ENCODE assay signal across 17 cellular contexts in the genomic region with DNA sequence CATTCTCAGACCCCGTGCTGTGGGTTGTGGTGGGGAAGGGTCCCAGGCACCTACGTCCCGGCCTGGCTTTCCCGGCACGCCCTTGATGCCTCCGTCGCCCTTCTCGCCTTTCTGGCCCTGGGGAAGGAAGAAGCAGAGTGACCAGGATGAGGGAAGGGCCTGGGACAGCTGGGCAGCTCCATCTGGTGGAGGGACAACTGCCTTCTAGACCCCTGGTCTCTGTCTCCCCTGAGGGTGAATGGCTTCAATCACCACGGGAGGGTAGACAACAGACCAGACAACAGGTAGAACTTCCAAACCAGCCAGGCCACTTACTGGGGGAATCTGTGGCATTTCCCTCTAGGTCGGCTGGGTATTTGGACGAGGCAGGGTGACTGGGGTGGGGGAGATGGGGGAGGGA. TPM values are rescaled to one million over a fixed set of nuclear protein-coding genes. Genes with fewer than 3 reads are reported as not detected.
DNase-seq lines count a peak whose midpoint lies in the region; ATAC-seq, FAIRE-seq and TF ChIP-seq lines count a peak whose summit lies in the region.
"Had no signal": no experiment of that assay in that cellular context is flagged by ENCODE, and none has a peak within 500 bp of the region (broad histone marks: within the 10 kb centered on the region; RNA-seq: fewer than 3 reads in every experiment).

No MANE protein-coding gene starts in this region.

- CTCF ChIA-PET in IMR-90 (lab: Yijun Ruan, JAX) = no interaction called here
- CTCF ChIA-PET in K562 (lab: Yijun Ruan, JAX; ENCODE audit: low intra/inter-chr PET ratio) = no interaction called here

- H4K91ac ChIP-seq in IMR-90 (ENCODE audit: insufficient read depth, low read depth, low read length) = peak overlapping the region; percentile 81

- WGBS in IMR-90 (ENCODE audit: extremely low coverage in 2 of 2, insufficient read length in 1 of 2), 2 experiments = 89% methylated on average over 5 of the region's 11 CpGs; no CpG with 5 or more reads in 1 of the 2 experiments
- 1% methylated on average over 11 of the region's 11 CpGs for WGBS in K562 (ENCODE audit: insufficient coverage, low coverage, missing lambda C conversion rate)
- 79 to 88% (median 84%) methylated on average over 8 to 11 of the region's 11 CpGs for WGBS in ovary, 3 donors

- peaks cover 67% of the 10 kb centered on the region for H3K36me3 ChIP-seq in IMR-90 (ENCODE audit: control insufficient read depth, insufficient read depth, low read length)
- no peaks in the 10 kb centered on the region for H3K36me3 ChIP-seq in K562 (ENCODE audit: control insufficient read depth, insufficient read depth, low read length)
- H3K36me3 ChIP-seq in kidney (ENCODE audit: control insufficient read depth in 1 of 2, insufficient read depth in 2 of 2, low read length in 2 of 2) = no peaks in the 10 kb centered on the region
- no peaks in the 10 kb centered on the region for H3K36me3 ChIP-seq in ovary
- H3K36me3 ChIP-seq: BE2C had no signal

- POLR2A ChIA-PET in IMR-90 (lab: Charles Lee; ENCODE audit: unreplicated experiment) (no interaction called here), K562 (lab: Yijun Ruan, JAX) (interaction anchor here (0.6 to 1.4 kb wide), 5 partner anchors 8 to 959 kb away, joined by 3 to 5 read pairs (median 3); a partner anchor contains a TSS)

- peak overlapping the region; percentile 31; the same call in 1 of the 2 replicates for H4K5ac ChIP-seq in IMR-90 (ENCODE audit: low read depth, low read length)

- 0 out of 2 replicates have a peak, but pooled peaks have one; percentile 10 for TF ChIP-seq CTCF in IMR-90 (conservative IDR thresholded peaks at IDR 0.05; ENCODE audit: low read depth, low read length)
- peak; percentile 22 to 39 (median 33); a peak in 4 of 6 replicates for TF ChIP-seq CTCF in K562 (IDR thresholded peaks at IDR 0.05 in 2 of 3, conservative IDR thresholded peaks at IDR 0.05 in 1 of 3; ENCODE audit: insufficient read depth in 2 of 3, low read depth in 1 of 3, low read length in 3 of 3)
- TF ChIP-seq CTCF in kidney (IDR thresholded peaks at IDR 0.05; ENCODE audit: borderline replicate concordance, extremely low read depth, insufficient read depth) = no peak
- peak; percentile 21 for TF ChIP-seq CTCF in retinal pigment epithelial cell (conservative IDR thresholded peaks at IDR 0.05; ENCODE audit: low read depth, low read length)
- TF ChIP-seq CTCF in ovary (IDR thresholded peaks at IDR 0.05) = no peak

- H3K79me2 ChIP-seq in K562 (ENCODE audit: control insufficient read depth, insufficient read depth, low read length) = no peaks in the 10 kb centered on the region

- H3K4me3 ChIP-seq in IMR-90 (ENCODE audit: insufficient read depth, low read depth, low read length) (no peak overlapping the region), K562 (no peak overlapping the region), kidney (ENCODE audit: low read length in 2 of 2) (no peak overlapping the region), retinal pigment epithelial cell (ENCODE audit: low read length) (no peak overlapping the region), ovary (no peak overlapping the region)

- no peaks in the 10 kb centered on the region for H3K27me3 ChIP-seq in IMR-90 (ENCODE audit: control insufficient read depth, insufficient read depth, low read length)
- peaks cover 10 to 49% of the 10 kb centered on the region in 2 experiments; a peak in 4 of 5 replicates for H3K27me3 ChIP-seq in K562 (ENCODE audit: control insufficient read depth in 2 of 2, insufficient read depth in 2 of 2, low read length in 2 of 2)
- H3K27me3 ChIP-seq in ovary = no peaks in the 10 kb centered on the region
- H3K27me3 ChIP-seq: BE2C had no signal

- FAIRE-seq in K562 (lab: Jason Lieb, UNC) = no peak
- no peak for FAIRE-seq in kidney (lab: Jason Lieb, UNC)

- H3K9me3 ChIP-seq in IMR-90 (ENCODE audit: control insufficient read depth, insufficient read depth, low read length) (no peaks in the 10 kb centered on the region), K562 (replicated peaks; ENCODE audit: control insufficient read depth, insufficient read depth, low read depth, low read length) (no peaks in the 10 kb centered on the region), kidney (ENCODE audit: control insufficient read depth in 1 of 2, low read length in 2 of 2) (no peaks in the 10 kb centered on the region), ovary (no peaks in the 10 kb centered on the region)
- H3K9me3 ChIP-seq: BE2C had no signal

- no peak overlapping the region; the same call in 1 of the 2 replicates for H3K14ac ChIP-seq in IMR-90 (replicated peaks; ENCODE audit: low read depth, low read length)

- H3K23ac ChIP-seq in IMR-90 (ENCODE audit: low read depth, low read length) = 0 out of 2 replicates have a peak overlapping the region, but pooled peaks have one; percentile 27

- peak overlapping the region; percentile 32 for H3K27ac ChIP-seq in IMR-90 (ENCODE audit: insufficient read depth, low read length)
- H3K27ac ChIP-seq in K562 (ENCODE audit: extremely low read depth, low read depth, low read length) = no peak overlapping the region
- no peak overlapping the region for H3K27ac ChIP-seq in kidney (ENCODE audit: low read depth in 2 of 2, low read length in 2 of 2)
- peak overlapping the region in 1 of 2 donors; percentile 27 for H3K27ac ChIP-seq in ovary

- H3K4me2 ChIP-seq in IMR-90 (ENCODE audit: low read depth, low read length) = no peak overlapping the region
- H3K4me2 ChIP-seq in K562 (ENCODE audit: insufficient read depth, low read length) = no peak overlapping the region

- peak overlapping the region; percentile 48; the same call in 1 of the 3 replicates for H2BK15ac ChIP-seq in IMR-90 (ENCODE audit: low read depth, low read length)

- no peak overlapping the region for H3K9ac ChIP-seq in IMR-90 (ENCODE audit: low read depth, low read length)
- peak overlapping the region in 1 of 2 experiments; percentile 36; a peak in 1 of 4 replicates for H3K9ac ChIP-seq in K562 (ENCODE audit: insufficient read depth in 1 of 2, low read depth in 2 of 2, low read length in 2 of 2)
- no peak overlapping the region for H3K9ac ChIP-seq in kidney (ENCODE audit: low read length in 2 of 2)

- TF ChIP-seq RAD21 in IMR-90 (IDR thresholded peaks at IDR 0.05; ENCODE audit: low read length) = 0 out of 2 replicates have a peak, but pooled peaks have one; percentile 7
- peak in 1 of 2 experiments; percentile 40; a peak in 2 of 4 replicates for TF ChIP-seq RAD21 in K562 (CRISPR knock-in tag; conservative IDR thresholded peaks at IDR 0.05 in 1 of 2, IDR thresholded peaks at IDR 0.05 in 1 of 2)

- dilution Hi-C loops in IMR-90 (cut with HindIII; ENCODE audit: low sequenced_read_pairs, unreplicated experiment) = no loop called here

- peak overlapping the region; percentile 55 to 57; a peak in 2 of 4 replicates for H4K8ac ChIP-seq in IMR-90 (ENCODE audit: low read depth in 2 of 2, low read length in 2 of 2)

- no peak for ATAC-seq in IMR-90 (ENCODE audit: low read depth)
- peak; percentile 45 for ATAC-seq in K562
- ATAC-seq in GM18861 (IDR thresholded peaks at IDR 0.05; ENCODE audit: unreplicated experiment) = no peak
- ATAC-seq: Right ventricle myocardium inferior had no signal

- H2AK9ac ChIP-seq in IMR-90 (replicated peaks; ENCODE audit: low read depth, low read length, poor library complexity) = no peak overlapping the region

- in situ Hi-C loops in IMR-90 (cut with MboI; ENCODE audit: low sequenced_read_pairs) (no loop called here), K562 (cut with MboI) (no loop called here)

- H3K56ac ChIP-seq in IMR-90 (ENCODE audit: extremely low read depth, insufficient read depth, low read length) = no peak overlapping the region

- H2BK20ac ChIP-seq in IMR-90 (ENCODE audit: low read depth, low read length) = peak overlapping the region; percentile 78

- peak overlapping the region; percentile 44 for H3K18ac ChIP-seq in IMR-90 (ENCODE audit: low read depth, low read length)

- H2AFZ ChIP-seq in IMR-90 (replicated peaks; ENCODE audit: low read length, poor library complexity) = peak overlapping the region; percentile 34
- no peak overlapping the region for H2AFZ ChIP-seq in K562 (ENCODE audit: low read depth, low read length)

- H2BK5ac ChIP-seq in IMR-90 (ENCODE audit: low read depth, low read length, poor library complexity, severe bottlenecking) = peak overlapping the region; percentile 52

- no peak for TF ChIP-seq POLR2A in IMR-90 (IDR thresholded peaks at IDR 0.05; ENCODE audit: low read depth, low read length)
- no peak for TF ChIP-seq POLR2A in K562 (conservative IDR thresholded peaks at IDR 0.05)
- TF ChIP-seq POLR2A in ovary (IDR thresholded peaks at IDR 0.05) = no peak

- intact Hi-C loops in IMR-90 (cut with micrococcal nuclease) = no loop called here
- intact Hi-C loops in K562 (cut with micrococcal nuclease) = no loop called here
- intact Hi-C loops in kidney (cut with DNase I) = no loop called here
- intact Hi-C loops in ovary (cut with DNase I) = no loop called here

- H2AK5ac ChIP-seq in IMR-90 (ENCODE audit: low read depth, low read length) = peak overlapping the region; percentile 79

- peaks cover 11 to 63% of the 10 kb centered on the region in 2 experiments; a peak in 3 of 4 replicates for H3K79me1 ChIP-seq in IMR-90 (ENCODE audit: low read depth in 1 of 2, low read length in 2 of 2)

- H4K20me1 ChIP-seq in IMR-90 (ENCODE audit: insufficient read depth, low read length) (no peaks in the 10 kb centered on the region), K562 (replicated peaks; ENCODE audit: control insufficient read depth, insufficient read depth, low read length) (peaks cover 44% of the 10 kb centered on the region; the same call in 1 of the 2 replicates)

- H3K9me1 ChIP-seq in IMR-90 (ENCODE audit: insufficient read depth, low read length) (peaks cover 32% of the 10 kb centered on the region), K562 (ENCODE audit: control insufficient read depth, insufficient read depth, low read length) (no peaks in the 10 kb centered on the region)

- DNase-seq in IMR-90 (no peak), K562 (ENCODE audit: extremely low read depth in 1 of 4, low spot score in 3 of 4) (no peak), kidney (peak; percentile 35), retinal pigment epithelial cell (ENCODE audit: low read depth) (no peak), glomerular visceral epithelial cell (ENCODE audit: extremely low spot score) (no peak), ovary (no peak)
- DNase-seq: BE2C; CD4-positive, alpha-beta T cell; DMS53; H9; Karpas-422; MM.1S; NCI-H1092 treated with DMSO at 0.1 percent for 48 hours; NCI-H2081 treated with DMSO at 0.1 percent for 48 hours; NCI-H510A treated with DMSO at 0.1 percent for 48 hours had no signal

- BruUV-seq in IMR-90 (replicated peaks; lab: Mats Ljungman, UMichigan) = no TSS peak
- BruUV-seq in K562 (replicated peaks; lab: Mats Ljungman, UMichigan) = no TSS peak

- TF ChIP-seq EP300 in K562 (IDR thresholded peaks at IDR 0.05; ENCODE audit: low read length) (no peak), ovary (IDR thresholded peaks at IDR 0.05) (no peak)

- peak overlapping the region; percentile 89 for H3K4ac ChIP-seq in IMR-90 (ENCODE audit: low read depth, low read length)

- peak overlapping the region; percentile 100 for H2BK120ac ChIP-seq in IMR-90 (ENCODE audit: low read depth, low read length)

- H3K4me1 ChIP-seq in IMR-90 (ENCODE audit: control insufficient read depth, insufficient read depth, low read length) (peaks cover 42% of the 10 kb centered on the region), K562 (replicated peaks in 1 of 2; ENCODE audit: control insufficient read depth in 2 of 2, insufficient read depth in 2 of 2, low read length in 2 of 2) (peaks cover 0 to 6% of the 10 kb centered on the region in 2 experiments; a peak in 1 of 5 replicates), kidney (ENCODE audit: control insufficient read depth in 1 of 2, insufficient read depth in 1 of 2, low read depth in 1 of 2, low read length in 2 of 2) (no peaks in the 10 kb centered on the region), ovary (ENCODE audit: insufficient read depth) (peaks cover 16% of the 10 kb centered on the region)
- H3K4me1 ChIP-seq: BE2C had no signal

RNA-seq across cellular contexts. Expression of a gene that starts 11.9 kb away (rescaled TPM):
- total RNA-seq in IMR-90 (2012; rRNA removed) (28.6 and 34.2 TPM in 2 replicates), K562 (2014; rRNA removed) (0.04 TPM in 1 of 2 replicates, not detected in the other), K562 (2014; rRNA removed; fragmentation: Illumina TruSeq; extraction: Trizol) (not detected in 2 replicates), K562 (2015; rRNA removed; fragmentation: Illumina TruSeq; extraction: Trizol) (0.08 TPM in 1 of 2 replicates, not detected in the other), K562 (2021) (0.54 and 0.60 TPM in 2 replicates), kidney (29.0 TPM), ovary (100 to 1,000 TPM in 5 of 7 donors, 10 to 100 TPM in 2; 64.4 to 237 (median 157) TPM)
- polyA plus RNA-seq in IMR-90 (2012; rRNA removed) (62.8 and 65.2 TPM in 2 replicates), K562 (2011; rRNA removed) (0.11 TPM in 1 of 2 replicates, not detected in the other), K562 (2014; fragmentation: Illumina TruSeq; extraction: Trizol) (not detected in 2 replicates), K562 (2014; fragmentation: Nextera tagmentation; extraction: Ambion mirVana) (not detected), K562 (2014; rRNA removed) (0.11 TPM in 1 of 2 replicates, not detected in the other), kidney (ENCODE audit: insufficient read depth, low read depth, low replicate concordance) (9.2 TPM), ovary (100 to 1,000 TPM in 1 of 2 donors, 10 to 100 TPM in 1; 19.8 to 194 TPM)
- 30.1 and 39.5 TPM in 2 replicates for polyA plus RNA-seq in IMR-90 (2012; cell fraction: cytosol; rRNA removed)
- polyA plus RNA-seq in IMR-90 (2012; cell fraction: nucleus; rRNA removed; ENCODE audit: low replicate concordance) = 228 and 260 TPM in 2 replicates
- total RNA-seq in K562 (2011; cell fraction: chromatin; rRNA removed; ENCODE audit: low replicate concordance) = 0.44 TPM in 1 of 2 replicates, not detected in the other
- 0.13 and 0.17 TPM in 2 replicates for total RNA-seq in K562 (2011; cell fraction: nucleolus; rRNA removed)
- total RNA-seq in K562 (2011; cell fraction: nucleoplasm; rRNA removed) = not detected in 2 replicates
- polyA plus RNA-seq in K562 (2011; cell fraction: cytosol; rRNA removed) = not detected in 2 replicates
- 0.31 and 0.36 TPM in 2 replicates for polyA plus RNA-seq in K562 (2011; cell fraction: nucleus; rRNA removed)
- polyA plus RNA-seq in K562 (2012) = 0.37 TPM in 1 of 2 replicates, not detected in the other
- not detected in 2 replicates for polyA minus RNA-seq in K562 (2011; rRNA and poly(A)+ RNA removed)
- polyA minus RNA-seq in K562 (2011; cell fraction: cytosol; rRNA and poly(A)+ RNA removed) = not detected in 2 replicates
- polyA minus RNA-seq in K562 (2011; cell fraction: nucleus; rRNA and poly(A)+ RNA removed) = not detected in 2 replicates
- total RNA-seq: CD4-positive, alpha-beta T cell had no signal

RNA-seq across cellular contexts. Expression of a gene that starts 47.3 kb away (rescaled TPM):
- total RNA-seq in IMR-90 (2012; rRNA removed) (90.0 and 104 TPM in 2 replicates), K562 (2014; rRNA removed) (76.6 and 87.6 TPM in 2 replicates), K562 (2014; rRNA removed; fragmentation: Illumina TruSeq; extraction: Trizol) (39.4 and 46.0 TPM in 2 replicates), K562 (2015; rRNA removed; fragmentation: Illumina TruSeq; extraction: Trizol) (48.8 and 49.1 TPM in 2 replicates), K562 (2021) (61.0 and 61.9 TPM in 2 replicates), kidney (69.0 TPM), ovary (10 to 100 TPM; 31.7 to 65.2 (median 59.9) TPM)
- polyA plus RNA-seq in IMR-90 (2012; rRNA removed) (84.2 TPM in 2 replicates), K562 (2011; rRNA removed) (73.7 and 104 TPM in 2 replicates), K562 (2014; fragmentation: Illumina TruSeq; extraction: Trizol) (95.5 and 97.8 TPM in 2 replicates), K562 (2014; fragmentation: Nextera tagmentation; extraction: Ambion mirVana) (10 to 100 TPM; 26.3 to 33.0 TPM), K562 (2014; rRNA removed) (78.2 and 82.5 TPM in 2 replicates), kidney (ENCODE audit: insufficient read depth, low read depth, low replicate concordance) (120 TPM), ovary (10 to 100 TPM; 54.3 to 58.2 TPM)
- polyA plus RNA-seq in IMR-90 (2012; cell fraction: cytosol; rRNA removed) = 60.3 and 78.3 TPM in 2 replicates
- 41.2 and 50.2 TPM in 2 replicates for polyA plus RNA-seq in IMR-90 (2012; cell fraction: nucleus; rRNA removed; ENCODE audit: low replicate concordance)
- total RNA-seq in K562 (2011; cell fraction: chromatin; rRNA removed; ENCODE audit: low replicate concordance) = 15.8 and 31.8 TPM in 2 replicates
- 33.0 and 33.2 TPM in 2 replicates for total RNA-seq in K562 (2011; cell fraction: nucleolus; rRNA removed)
- total RNA-seq in K562 (2011; cell fraction: nucleoplasm; rRNA removed) = 32.8 and 35.6 TPM in 2 replicates
- polyA plus RNA-seq in K562 (2011; cell fraction: cytosol; rRNA removed) = 124 and 143 TPM in 2 replicates
- 54.6 and 59.0 TPM in 2 replicates for polyA plus RNA-seq in K562 (2011; cell fraction: nucleus; rRNA removed)
- 51.6 and 78.2 TPM in 2 replicates for polyA plus RNA-seq in K562 (2012)
- 64.1 and 71.1 TPM in 2 replicates for polyA minus RNA-seq in K562 (2011; rRNA and poly(A)+ RNA removed)
- polyA minus RNA-seq in K562 (2011; cell fraction: cytosol; rRNA and poly(A)+ RNA removed) = 46.2 and 46.7 TPM in 2 replicates
- 14.0 and 23.8 TPM in 2 replicates for polyA minus RNA-seq in K562 (2011; cell fraction: nucleus; rRNA and poly(A)+ RNA removed)

Comparison
In these comparisons a context has a peak if more than half of its experiments do, and no peak if none do; other contexts are left out.
1. CTCF ChIP-seq: peak in IMR-90 (single experiment), K562 (3 of 3) and retinal pigment epithelial cell (single experiment); none in kidney (single experiment) and ovary (0 of 3).
2. RNA of a gene that starts 11.9 kb away (total RNA-seq): 64.4 to 237 TPM in ovary, 28.6 to 34.2 TPM in IMR-90 and 29.0 TPM in kidney (single experiment); 0.04 to 0.60 TPM in K562; every median in the first group is over 10 times any median in the second.